Comparison of ENCODE assay signal across 13 cellular contexts in the genomic region with DNA sequence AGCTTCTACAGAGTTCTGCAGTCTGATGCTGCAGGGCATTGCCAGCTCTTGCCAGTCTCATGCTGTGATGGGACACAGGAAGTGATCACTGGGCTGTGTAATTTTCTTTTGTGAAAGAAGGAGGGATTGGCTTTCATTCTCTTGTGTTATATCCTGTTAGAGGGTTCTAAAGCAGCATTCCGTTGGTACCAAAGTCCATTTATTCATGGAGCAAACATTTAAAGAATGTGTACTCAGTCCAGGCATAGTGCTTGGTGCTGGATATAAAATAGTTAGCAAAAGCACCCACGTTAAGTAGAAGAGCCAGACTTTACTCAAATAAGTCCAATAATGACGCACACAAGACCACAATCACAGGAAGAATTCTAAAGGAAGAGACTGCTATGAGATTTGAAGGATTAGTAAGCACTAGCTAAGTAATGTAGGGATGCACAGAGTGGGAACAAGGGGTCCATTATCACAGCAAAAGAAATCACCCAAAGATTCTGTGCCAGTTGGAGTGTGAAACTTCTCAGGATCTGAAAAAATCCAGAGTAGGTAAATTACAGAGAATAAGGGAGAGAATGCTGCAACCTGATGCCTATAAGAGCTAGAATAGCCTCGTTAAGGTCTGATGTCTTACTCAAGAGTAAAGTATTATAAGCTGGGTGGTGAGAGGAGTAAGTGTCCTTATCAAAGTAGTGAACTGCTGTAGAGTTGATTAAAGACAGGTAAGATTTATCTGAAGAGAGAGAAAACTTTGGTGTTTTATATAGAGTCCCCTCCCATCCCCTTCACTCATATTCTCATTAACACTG.
A peak's percentile ranks its signal among the peaks of the same experiment; 100 is the strongest.
DNase-seq lines count a peak whose midpoint lies in the region; ATAC-seq and TF ChIP-seq lines count a peak whose summit lies in the region.
"Had no signal": no experiment of that assay in that cellular context is flagged by ENCODE, and none has a peak within 500 bp of the region (broad histone marks: within the 10 kb centered on the region; RNA-seq: fewer than 3 reads in every experiment).

No MANE protein-coding gene starts in this region.

- TF ChIP-seq POLR2A in esophagus muscularis mucosa (IDR thresholded peaks at IDR 0.05; ENCODE audit: low read depth): no peak

- intact Hi-C loops in esophagus muscularis mucosa (cut with DNase I): no loop called here

- H3K4me1 Mint-ChIP-seq in natural killer cell treated with Interleukin-12 subunit alpha and Interleukin-12 subunit beta and Interleukin-15 and Interleukin-18, amount 100 ng/mL, for 72 hours (ENCODE audit: low read depth in 2 of 2): no peaks in the 10 kb centered on the region
- H3K4me1 Mint-ChIP-seq: CD4-positive, CD25-positive, alpha-beta regulatory T cell had no signal

- H3K4me1 ChIP-seq in esophagus muscularis mucosa: no peaks in the 10 kb centered on the region

- 49% methylated on average over 4 of the region's 4 CpGs for WGBS in esophagus muscularis mucosa

- H3K36me3 ChIP-seq in kidney epithelial cell (ENCODE audit: control insufficient read depth, insufficient read depth, low read length) (no peaks in the 10 kb centered on the region), esophagus muscularis mucosa (no peaks in the 10 kb centered on the region)

- no peaks in the 10 kb centered on the region for H3K9me3 ChIP-seq in esophagus muscularis mucosa

- H3K4me3 Mint-ChIP-seq in natural killer cell treated with Interleukin-12 subunit alpha and Interleukin-12 subunit beta and Interleukin-15 and Interleukin-18, amount 100 ng/mL, for 72 hours: no peak overlapping the region
- H3K4me3 Mint-ChIP-seq: CD4-positive, CD25-positive, alpha-beta regulatory T cell had no signal

- peaks cover 8% of the 10 kb centered on the region for H3K9me3 Mint-ChIP-seq in natural killer cell treated with Interleukin-12 subunit alpha and Interleukin-12 subunit beta and Interleukin-15 and Interleukin-18, amount 100 ng/mL, for 72 hours

- H3K27me3 Mint-ChIP-seq in natural killer cell treated with Interleukin-12 subunit alpha and Interleukin-12 subunit beta and Interleukin-15 and Interleukin-18, amount 100 ng/mL, for 72 hours: no peaks in the 10 kb centered on the region
- H3K27me3 Mint-ChIP-seq: CD4-positive, CD25-positive, alpha-beta regulatory T cell had no signal

- no peak for ATAC-seq in natural killer cell treated with Interleukin-12 subunit alpha and Interleukin-12 subunit beta and Interleukin-15 and Interleukin-18, amount 100 ng/mL, for 72 hours

- H3K27ac Mint-ChIP-seq in natural killer cell treated with Interleukin-12 subunit alpha and Interleukin-12 subunit beta and Interleukin-15 and Interleukin-18, amount 100 ng/mL, for 72 hours: no peak overlapping the region
- H3K27ac Mint-ChIP-seq: CD4-positive, CD25-positive, alpha-beta regulatory T cell had no signal

- H3K36me3 Mint-ChIP-seq in natural killer cell treated with Interleukin-12 subunit alpha and Interleukin-12 subunit beta and Interleukin-15 and Interleukin-18, amount 100 ng/mL, for 72 hours: no peaks in the 10 kb centered on the region
- H3K36me3 Mint-ChIP-seq: CD4-positive, CD25-positive, alpha-beta regulatory T cell had no signal

- H3K27me3 ChIP-seq in kidney epithelial cell (ENCODE audit: control insufficient read depth, insufficient read depth, low read length): no peaks in the 10 kb centered on the region
- no peaks in the 10 kb centered on the region for H3K27me3 ChIP-seq in esophagus muscularis mucosa

- TF ChIP-seq CTCF in kidney epithelial cell (IDR thresholded peaks at IDR 0.05; ENCODE audit: insufficient read depth, low read length, poor library complexity, severe bottlenecking): no peak
- TF ChIP-seq CTCF in esophagus muscularis mucosa (IDR thresholded peaks at IDR 0.05): no peak

- in situ Hi-C loops in ACHN (cut with HindIII; ENCODE audit: low pct_ligation_motif_present, low pct_unique_long_range_greater_than_20kb, low sequenced_read_pairs): no loop called here

- H3K27ac ChIP-seq in esophagus muscularis mucosa (replicated peaks in 1 of 4): no peak overlapping the region
- H3K27ac ChIP-seq: SK-N-MC had no signal

- no peak overlapping the region for H3K4me3 ChIP-seq in kidney epithelial cell (ENCODE audit: low read depth, low read length)
- H3K4me3 ChIP-seq in esophagus muscularis mucosa: no peak overlapping the region
- H3K4me3 ChIP-seq: SK-N-MC had no signal

- TF ChIP-seq EP300 in esophagus muscularis mucosa (IDR thresholded peaks at IDR 0.05): no peak

- peak; percentile 97 for DNase-seq in ACHN
- peak; percentile 96 for DNase-seq in HS-5 (ENCODE audit: low read depth)
- DNase-seq in amniotic stem cell (lab: John Stamatoyannopoulos, UW): peak; percentile 94
- peak; percentile 85 for DNase-seq in kidney epithelial cell (ENCODE audit: low read depth)
- no peak for DNase-seq in NCI-H774 (lab: John Stamatoyannopoulos, UW)
- no peak for DNase-seq in natural killer cell treated with Interleukin-12 subunit alpha and Interleukin-12 subunit beta and Interleukin-15 and Interleukin-18, amount 100 ng/mL, for 72 hours (ENCODE audit: low spot score)
- no peak for DNase-seq in GM19240 (ENCODE audit: insufficient read length, low spot score)
- DNase-seq in esophagus muscularis mucosa (ENCODE audit: extremely low spot score): no peak
- DNase-seq: activated CD8-positive, alpha-beta memory T cell treated with anti-CD3 and anti-CD28 coated beads, Interleukin-2, amount 50 U/mL, for 4 hours; CD4-positive, CD25-positive, alpha-beta regulatory T cell; midbrain; stimulated activated CD4-positive, alpha-beta T cell treated with anti-CD3 and anti-CD28 coated beads, Interleukin-4, amount 100 ng/mL, for 24 hours had no signal

Comparison
In these comparisons a context has a peak if more than half of its experiments do, and no peak if none do; other contexts are left out.
1. DNase-seq: peak in ACHN (single experiment), HS-5 (single experiment), amniotic stem cell (single experiment) and kidney epithelial cell (single experiment); none in NCI-H774 (single experiment), natural killer cell treated with Interleukin-12 subunit alpha and Interleukin-12 subunit beta and Interleukin-15 and Interleukin-18, amount 100 ng/mL, for 72 hours (single experiment), GM19240 (single experiment) and esophagus muscularis mucosa (single experiment).